15 cellular contexts compared by ENCODE assay signal in genomic region chr16:12406840-12407690, GRCh38.
A peak's percentile ranks its signal among the peaks of the same experiment; 100 is the strongest.
DNase-seq lines count a peak whose midpoint lies in the region; ATAC-seq, FAIRE-seq and TF ChIP-seq lines count a peak whose summit lies in the region.
"Had no signal": no experiment of that assay in that cellular context is flagged by ENCODE, and none has a peak within 500 bp of the region (broad histone marks: within the 10 kb centered on the region; RNA-seq: fewer than 3 reads in every experiment).

No MANE protein-coding gene starts in this region.

- 79 to 85% methylated on average over 11 of the region's 11 CpGs for WGBS in tibial nerve, 2 donors

- FAIRE-seq in RCC 7860 (lab: Jason Lieb, UNC) (no peak), kidney (lab: Jason Lieb, UNC) (no peak)
- FAIRE-seq: GM12892 had no signal

- H3K4me3 ChIP-seq in fibroblast of lung (replicated peaks in 1 of 4; ENCODE audit: control extremely low read depth in 1 of 4, insufficient read depth in 1 of 4, low read depth in 3 of 4, low read length in 4 of 4) = no peak overlapping the region
- H3K4me3 ChIP-seq in kidney (ENCODE audit: low read length in 2 of 2) = no peak overlapping the region
- H3K4me3 ChIP-seq in tibial nerve = no peak overlapping the region
- H3K4me3 ChIP-seq: ascending aorta had no signal

- TF ChIP-seq CTCF in fibroblast of lung (conservative IDR thresholded peaks at IDR 0.05 in 1 of 2, IDR thresholded peaks at IDR 0.05 in 1 of 2; ENCODE audit: low read depth in 1 of 2, low read length in 2 of 2) (no peak), kidney (IDR thresholded peaks at IDR 0.05; ENCODE audit: borderline replicate concordance, extremely low read depth, insufficient read depth) (no peak), tibial nerve (IDR thresholded peaks at IDR 0.05) (no peak)

- H3K27me3 ChIP-seq in fibroblast of lung (ENCODE audit: control insufficient read depth, insufficient read depth, low read length) = no peaks in the 10 kb centered on the region
- no peaks in the 10 kb centered on the region for H3K27me3 ChIP-seq in tibial nerve
- H3K27me3 ChIP-seq: ascending aorta had no signal

- DNase-seq in RCC 7860 (ENCODE audit: low spot score) (peak; percentile 9), fibroblast of lung (ENCODE audit: low read depth in 2 of 2) (peak; percentile 31 to 32), superior temporal gyrus (ENCODE audit: extremely low spot score) (peak; percentile 16), kidney (no peak), tibial nerve (ENCODE audit: low spot score in 2 of 2) (no peak), middle frontal gyrus (ENCODE audit: extremely low spot score, low spot score) (no peak)
- DNase-seq: activated CD4-positive, alpha-beta T cell treated with anti-CD3 and anti-CD28 coated beads, Interleukin-2, amount 50 U/mL, for 4 hours; NCI-H187; nucleus accumbens; SHP77; T1000 had no signal

- H3K4me1 ChIP-seq in fibroblast of lung (ENCODE audit: control insufficient read depth, extremely low read depth, insufficient read depth, low read length) (peaks cover 3% of the 10 kb centered on the region), kidney (ENCODE audit: control insufficient read depth in 1 of 2, insufficient read depth in 1 of 2, low read depth in 1 of 2, low read length in 2 of 2) (peaks cover 3 to 5% of the 10 kb centered on the region in 2 donors), tibial nerve (no peaks in the 10 kb centered on the region)
- H3K4me1 ChIP-seq: ascending aorta had no signal

- intact Hi-C loops in kidney (cut with DNase I) = no loop called here

- no peak overlapping the region for H3K4me2 ChIP-seq in fibroblast of lung (ENCODE audit: extremely low read depth, insufficient read depth, low read length)

- H2AFZ ChIP-seq in fibroblast of lung (ENCODE audit: low read length) = no peak overlapping the region

- H3K79me2 ChIP-seq in fibroblast of lung (ENCODE audit: control insufficient read depth, insufficient read depth, low read length) = no peaks in the 10 kb centered on the region

- ATAC-seq in GM18868 (IDR thresholded peaks at IDR 0.05; ENCODE audit: unreplicated experiment) (peak; percentile 48), GM21723 (IDR thresholded peaks at IDR 0.05; ENCODE audit: unreplicated experiment) (no peak)

- TF ChIP-seq EP300 in tibial nerve (IDR thresholded peaks at IDR 0.05) = no peak

- H4K20me1 ChIP-seq in fibroblast of lung (ENCODE audit: control insufficient read depth, extremely low read depth, insufficient read depth, low read length) = no peaks in the 10 kb centered on the region

- H3K9me3 ChIP-seq in fibroblast of lung (ENCODE audit: control insufficient read depth, insufficient read depth, low read depth, low read length) (no peaks in the 10 kb centered on the region), kidney (ENCODE audit: control insufficient read depth in 1 of 2, low read length in 2 of 2) (no peaks in the 10 kb centered on the region), tibial nerve (no peaks in the 10 kb centered on the region)
- H3K9me3 ChIP-seq: ascending aorta had no signal

- no peak for TF ChIP-seq POLR2A in tibial nerve (IDR thresholded peaks at IDR 0.05)

- H3K27ac ChIP-seq in fibroblast of lung (ENCODE audit: insufficient read depth, low read length) (peak overlapping the region; percentile 48), kidney (ENCODE audit: low read depth in 2 of 2, low read length in 2 of 2) (no peak overlapping the region), tibial nerve (no peak overlapping the region)
- H3K27ac ChIP-seq: ascending aorta had no signal

- H3K36me3 ChIP-seq in fibroblast of lung (ENCODE audit: control insufficient read depth, insufficient read depth, low read length) (peaks cover 4% of the 10 kb centered on the region), kidney (ENCODE audit: control insufficient read depth in 1 of 2, insufficient read depth in 2 of 2, low read length in 2 of 2) (peaks cover 6 to 13% of the 10 kb centered on the region in 2 donors), tibial nerve (peaks cover 0 to 37% (median 0%) of the 10 kb centered on the region in 3 donors)

- H3K9ac ChIP-seq in fibroblast of lung (ENCODE audit: insufficient read depth, low read length) (no peak overlapping the region), kidney (ENCODE audit: low read length in 2 of 2) (no peak overlapping the region)

Comparison
In these comparisons a context has a peak if more than half of its experiments do, and no peak if none do; other contexts are left out.
1. DNase-seq: peak in RCC 7860 (single experiment), fibroblast of lung (2 of 2) and superior temporal gyrus (single experiment); none in kidney (single experiment), tibial nerve (0 of 2) and middle frontal gyrus (single experiment).